ENCODE assay signal across 6 cellular contexts in the genomic region with DNA sequence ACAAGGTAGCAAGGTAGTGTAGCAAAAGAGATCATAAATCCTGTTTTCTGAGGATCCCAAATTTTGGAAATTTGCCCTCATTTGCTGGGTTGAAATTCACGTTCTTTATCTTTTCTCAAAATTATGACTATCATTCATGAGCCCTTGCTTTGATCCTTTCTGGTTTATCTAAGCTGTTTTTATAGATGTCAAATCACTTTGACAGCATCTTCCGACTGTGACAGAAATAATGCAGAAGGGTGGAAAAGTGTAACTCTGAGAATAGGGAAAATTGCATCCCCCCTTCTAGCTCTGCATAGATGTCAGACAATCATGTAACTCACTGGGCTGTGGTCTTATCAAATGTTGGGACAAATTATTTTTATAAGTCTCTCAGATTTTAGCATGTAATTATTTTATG.
"Had no signal": no experiment of that assay in that cellular context is flagged by ENCODE, and none has a peak within 500 bp of the region (broad histone marks: within the 10 kb centered on the region; RNA-seq: fewer than 3 reads in every experiment).

No MANE protein-coding gene starts in this region.

- H3K27ac Mint-ChIP-seq: IgD-negative memory B cell had no signal

- H3K4me1 Mint-ChIP-seq: IgD-negative memory B cell had no signal

- H3K27ac ChIP-seq: HL-60 had no signal

- H3K4me3 ChIP-seq: K562 had no signal

- DNase-seq: IMR-90, KBM-7, KG1 had no signal

- H3K4me3 Mint-ChIP-seq: IgD-negative memory B cell had no signal
